ENCODE assay signal across 8 cellular contexts in the genomic region with DNA sequence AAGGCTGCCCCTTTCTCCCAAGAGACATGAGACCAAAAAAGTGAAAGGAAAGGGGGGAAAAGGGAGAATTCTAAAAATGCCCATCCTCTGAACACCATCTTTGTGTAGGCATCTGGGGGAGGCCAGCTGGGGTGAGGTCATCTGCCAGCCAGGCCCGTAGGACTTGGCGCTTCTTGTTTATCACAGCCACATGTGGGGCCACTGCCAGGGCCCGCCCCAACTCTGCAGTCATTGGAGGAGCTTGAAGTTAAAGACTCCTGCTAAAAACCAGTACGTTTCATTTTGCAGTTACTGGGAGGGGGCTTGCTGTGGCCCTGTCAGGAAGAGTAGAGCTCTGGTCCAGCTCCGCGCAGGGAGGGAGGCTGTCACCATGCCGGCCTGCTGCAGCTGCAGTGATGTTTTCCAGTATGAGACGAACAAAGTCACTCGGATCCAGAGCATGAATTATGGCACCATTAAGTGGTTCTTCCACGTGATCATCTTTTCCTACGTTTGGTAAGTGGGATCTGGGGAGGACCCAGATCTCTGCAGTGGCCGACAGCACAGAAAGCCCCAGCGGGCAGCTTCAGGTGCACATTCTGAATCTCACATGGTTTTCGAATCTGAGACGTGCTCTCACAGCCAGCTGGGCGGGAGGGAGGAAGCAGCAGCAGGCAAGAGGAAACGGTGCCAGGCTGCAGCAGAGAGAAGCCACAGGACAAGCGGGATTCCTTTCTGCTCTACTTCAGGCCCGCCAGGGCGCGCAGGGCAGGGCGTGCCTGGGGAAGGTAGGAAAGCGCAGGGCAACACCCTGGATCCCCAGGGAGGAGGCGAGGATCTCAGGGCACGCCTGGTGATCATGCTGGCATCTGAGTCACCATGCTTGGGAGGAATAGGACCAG. TPM values are rescaled to one million over a fixed set of nuclear protein-coding genes. Genes with fewer than 3 reads are reported as not detected.
DNase-seq lines count a peak whose midpoint lies in the region; ATAC-seq and TF ChIP-seq lines count a peak whose summit lies in the region.

A gene (plus strand): TSS at position 276 of the 881 bp plus-strand sequence. CDS start 95 bp downstream, at position 371.

- intact Hi-C loops in activated CD4-positive, alpha-beta T cell treated with anti-CD3 and anti-CD28 coated beads for 36 hours (cut with DNase I, micrococcal nuclease) = loop anchor here in 1 of 2 experiments (1.0 to 5.0 kb wide), 3 partner anchors 11 to 446 kb away; a partner anchor contains a TSS
- intact Hi-C loops in dorsolateral prefrontal cortex (cut with DNase I) = loop anchor here (2.0 to 5.0 kb wide), 3 partner anchors 39 to 78 kb away; a partner anchor contains a TSS

- H3K36me3 ChIP-seq in BLaER1 = peaks cover 3% of the 10 kb centered on the region; the same call in 1 of the 2 replicates

- H3K4me3 ChIP-seq in BLaER1 (peak within 1 kb of the TSS; percentile 53), dorsolateral prefrontal cortex (peak within 1 kb of the TSS; percentile 51 to 85 (median 70))

- peak; percentile 60 for DNase-seq in NCI-H2107 treated with DMSO at 0.1 percent for 48 hours (lab: John Stamatoyannopoulos, UW; ENCODE audit: unreplicated experiment)
- peak; percentile 74 for DNase-seq in activated CD4-positive, alpha-beta T cell treated with anti-CD3 and anti-CD28 coated beads for 36 hours
- peak; percentile 89 to 99 (median 98) for DNase-seq in dorsolateral prefrontal cortex
- DNase-seq in left lobe of liver (ENCODE audit: low spot score) = peak; percentile 87
- DNase-seq in stimulated activated CD4-positive, alpha-beta T cell treated with anti-CD3 and anti-CD28 coated beads, Interleukin-2, amount 100 ng/mL, for 48 hours = peak; percentile 21 to 30

- POLR2A ChIA-PET in activated CD4-positive, alpha-beta T cell treated with anti-CD3 and anti-CD28 coated beads for 36 hours (lab: Charles Lee) = interaction anchor here (0.6 to 0.7 kb wide), 2 partner anchors 94 to 173 kb away, joined by 3 to 5 read pairs; no protein-coding TSS in a partner anchor

- peak within 1 kb of the TSS; percentile 82 for H3K27ac Mint-ChIP-seq in activated CD4-positive, alpha-beta T cell treated with anti-CD3 and anti-CD28 coated beads for 36 hours

- H3K27me3 ChIP-seq in BLaER1 (no peaks in the 10 kb centered on the region), dorsolateral prefrontal cortex (no peaks in the 10 kb centered on the region)

- H3K36me3 Mint-ChIP-seq in activated CD4-positive, alpha-beta T cell treated with anti-CD3 and anti-CD28 coated beads for 36 hours (ENCODE audit: low read depth) = peaks cover 3% of the 10 kb centered on the region

- TF ChIP-seq CTCF in dorsolateral prefrontal cortex (IDR thresholded peaks at IDR 0.05 in 54 of 56, conservative IDR thresholded peaks at IDR 0.05 in 2 of 56; ENCODE audit: low read depth in 1 of 56, partially characterized antibody in 56 of 56) = peak in 17 of 56 donors; percentile 4 to 42 (median 20)

- ATAC-seq in GM21529 (IDR thresholded peaks at IDR 0.05; ENCODE audit: unreplicated experiment) = peak; percentile 28
- peak; percentile 42 for ATAC-seq in activated CD4-positive, alpha-beta T cell treated with anti-CD3 and anti-CD28 coated beads for 36 hours
- ATAC-seq in left lobe of liver = peak; percentile 77
- ATAC-seq in HG02571 (IDR thresholded peaks at IDR 0.05; ENCODE audit: unreplicated experiment) = no peak

- peaks cover 66% of the 10 kb centered on the region for H3K4me1 ChIP-seq in BLaER1

- peak within 1 kb of the TSS; percentile 68 for H3K27ac ChIP-seq in BLaER1
- peak within 1 kb of the TSS; percentile 88 to 99 (median 97) for H3K27ac ChIP-seq in dorsolateral prefrontal cortex

- no peaks in the 10 kb centered on the region for H3K27me3 Mint-ChIP-seq in activated CD4-positive, alpha-beta T cell treated with anti-CD3 and anti-CD28 coated beads for 36 hours

- CTCF ChIA-PET in activated CD4-positive, alpha-beta T cell treated with anti-CD3 and anti-CD28 coated beads for 36 hours (lab: Charles Lee) = interaction anchor here (0.6 to 1.5 kb wide), 6 partner anchors 22 to 596 kb away, joined by 3 to 5 read pairs (median 3); no protein-coding TSS in a partner anchor

- peaks cover 63% of the 10 kb centered on the region for H3K4me1 Mint-ChIP-seq in activated CD4-positive, alpha-beta T cell treated with anti-CD3 and anti-CD28 coated beads for 36 hours

- peak within 1 kb of the TSS; percentile 69 for H3K9ac ChIP-seq in BLaER1

- no peaks in the 10 kb centered on the region for H4K20me1 ChIP-seq in BLaER1

- peak within 1 kb of the TSS; percentile 89 for H3K4me2 ChIP-seq in BLaER1

- H3K9me3 ChIP-seq in BLaER1 = no peaks in the 10 kb centered on the region

- H3K9me3 Mint-ChIP-seq in activated CD4-positive, alpha-beta T cell treated with anti-CD3 and anti-CD28 coated beads for 36 hours (ENCODE audit: low read depth) = peaks cover 3% of the 10 kb centered on the region

- H3K4me3 Mint-ChIP-seq in activated CD4-positive, alpha-beta T cell treated with anti-CD3 and anti-CD28 coated beads for 36 hours = peak within 1 kb of the TSS; percentile 78

RNA-seq across cellular contexts. Expression of the gene that starts here (rescaled TPM):
- 1 to 10 TPM; 5.0 to 6.6 TPM for total RNA-seq in activated CD4-positive, alpha-beta T cell treated with anti-CD3 and anti-CD28 coated beads for 36 hours
- total RNA-seq in dorsolateral prefrontal cortex = 100 to 1,000 TPM in 20 of 120 experiments, 10 to 100 TPM in 100; 21.6 to 148 (median 62.3) TPM
- total RNA-seq in left lobe of liver = 3.5 TPM

Comparison
In these comparisons a context has a peak if more than half of its experiments do, and no peak if none do; other contexts are left out.
1. DNase-seq: peak in every context shown above with its lines; median percentile 98 in dorsolateral prefrontal cortex; 87 in left lobe of liver; 74 in activated CD4-positive, alpha-beta T cell treated with anti-CD3 and anti-CD28 coated beads for 36 hours; 60 in NCI-H2107 treated with DMSO at 0.1 percent for 48 hours; 26 in stimulated activated CD4-positive, alpha-beta T cell treated with anti-CD3 and anti-CD28 coated beads, Interleukin-2, amount 100 ng/mL, for 48 hours.